ENCODE assay signal across 30 cellular contexts in the genomic region with DNA sequence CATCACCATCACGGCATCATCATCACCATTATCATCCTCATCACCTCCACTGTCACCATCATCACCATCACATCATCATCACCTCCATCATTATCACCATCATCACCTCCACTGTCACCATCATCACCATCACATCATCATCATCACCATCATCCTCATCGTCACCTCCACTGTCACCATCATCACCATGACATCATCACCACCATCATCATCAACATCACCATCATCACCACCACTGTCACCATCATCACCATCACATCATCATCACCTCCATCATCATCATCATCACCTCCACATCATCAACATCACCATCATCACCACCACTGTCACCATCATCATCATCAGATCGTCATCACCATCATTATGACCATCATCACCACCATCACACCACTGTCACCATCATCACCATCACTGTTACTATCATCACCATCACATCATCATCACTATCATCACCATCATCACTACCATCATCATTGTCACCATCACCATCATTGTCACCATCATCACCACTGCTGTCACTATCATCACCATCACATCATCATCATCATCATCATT. TPM values are rescaled to one million over a fixed set of nuclear protein-coding genes. Genes with fewer than 3 reads are reported as not detected.
DNase-seq lines count a peak whose midpoint lies in the region; ATAC-seq, FAIRE-seq and TF ChIP-seq lines count a peak whose summit lies in the region.
"Had no signal": no experiment of that assay in that cellular context is flagged by ENCODE, and none has a peak within 500 bp of the region (broad histone marks: within the 10 kb centered on the region; RNA-seq: fewer than 3 reads in every experiment).

No MANE protein-coding gene starts in this region.

- H3K36me3 ChIP-seq in right atrium auricular region, result no peaks in the 10 kb centered on the region
- no peaks in the 10 kb centered on the region for H3K36me3 ChIP-seq in tibial nerve
- H3K36me3 ChIP-seq: HAP-1, MG63 had no signal

- ATAC-seq in left cardiac atrium (no peak), GM21576 (IDR thresholded peaks at IDR 0.05; ENCODE audit: unreplicated experiment) (no peak)
- ATAC-seq: PC-3, SK-N-SH treated with all-trans-retinoic acid at 6 μM for 48 hours had no signal

- no peak for TF ChIP-seq EP300 in tibial nerve (IDR thresholded peaks at IDR 0.05)

- peaks cover 0 to 37% of the 10 kb centered on the region in 2 donors for H3K9me3 ChIP-seq in right atrium auricular region
- H3K9me3 ChIP-seq in tibial nerve, result peaks cover 0 to 38% (median 2%) of the 10 kb centered on the region in 4 donors

- WGBS in tibial nerve, 2 donors, result 90% methylated on average over 3 of the region's 3 CpGs

- H3K4me1 ChIP-seq in right atrium auricular region (peaks cover 0 to 11% of the 10 kb centered on the region in 2 donors), tibial nerve (peaks cover 0 to 5% (median 0%) of the 10 kb centered on the region in 4 donors)
- H3K4me1 ChIP-seq: HAP-1 had no signal

- H3K4me3 ChIP-seq in right atrium auricular region (no peak overlapping the region), tibial nerve (no peak overlapping the region)
- H3K4me3 ChIP-seq: GM23248, HAP-1, MG63 had no signal

- intact Hi-C loops in left cardiac atrium (cut with DNase I), result no loop called here

- no peak overlapping the region for H3K27ac ChIP-seq in right atrium auricular region
- no peak overlapping the region for H3K27ac ChIP-seq in tibial nerve
- H3K27ac ChIP-seq: 22Rv1, C4-2B, GM23248 had no signal

- H3K27me3 ChIP-seq in right atrium auricular region, result no peaks in the 10 kb centered on the region
- H3K27me3 ChIP-seq in tibial nerve, result no peaks in the 10 kb centered on the region
- H3K27me3 ChIP-seq: MG63 had no signal

- TF ChIP-seq CTCF in right atrium auricular region (IDR thresholded peaks at IDR 0.05), result no peak
- no peak for TF ChIP-seq CTCF in tibial nerve (IDR thresholded peaks at IDR 0.05)

- TF ChIP-seq POLR2A in tibial nerve (IDR thresholded peaks at IDR 0.05), result no peak

- POLR2A ChIA-PET in HEK293T (lab: Yijun Ruan, JAX), result no interaction called here

- DNase-seq in right atrium auricular region (ENCODE audit: low spot score) (peak; percentile 4), left cardiac atrium (no peak), HEK293T (ENCODE audit: extremely low spot score) (no peak), ecto neural progenitor cell (ENCODE audit: low spot score) (peak; percentile 20), urothelium cell line (ENCODE audit: low spot score) (no peak), tibial nerve (ENCODE audit: low spot score in 2 of 2) (no peak), NCI-H2107 treated with DMSO at 0.1 percent for 48 hours (lab: John Stamatoyannopoulos, UW; ENCODE audit: unreplicated experiment) (no peak)
- DNase-seq: CD8-positive, alpha-beta memory T cell; DMS 273 treated with DMSO at 0.1 percent for 48 hours; DMS79; EL; GDM1; GM23248; KG1; MG63; NCI-H1105 treated with DMSO at 0.1 percent for 48 hours; NCI-H146; NCI-H1930; NCI-H2107; NCI-H446; NCI-H524 treated with DMSO at 0.1 percent for 48 hours; NCI-H82; NK-92 treated with Interleukin-12 subunit alpha and Interleukin-12 subunit beta, amount 100 ng/mL, for 24 hours; PC-3 had no signal

- FAIRE-seq in urothelium cell line (lab: Jason Lieb, UNC), result peak; percentile 100

- CTCF ChIA-PET in HEK293T (lab: Yijun Ruan, JAX), result no interaction called here

TF ChIP-seq in HEK293T, 16 proteins besides CTCF, POLR2A, EP300 and RAD21:
- TF ChIP-seq FOXA1 (IDR thresholded peaks at IDR 0.05), result no peak
- no peak for TF ChIP-seq L3MBTL2 (conservative IDR thresholded peaks at IDR 0.05)
- no peak for TF ChIP-seq ELF4 (IDR thresholded peaks at IDR 0.05)
- peak; percentile 11; the same call in 1 of the 2 replicates for TF ChIP-seq TARDBP (IDR thresholded peaks at IDR 0.05)
- no peak for TF ChIP-seq BHLHE40 (IDR thresholded peaks at IDR 0.05; ENCODE audit: borderline replicate concordance)

RNA-seq across cellular contexts. Expression of a gene that starts 32.8 kb away (rescaled TPM):
- total RNA-seq in right atrium auricular region, result 1 to 10 TPM; 2.1 to 7.2 TPM
- 1 to 10 TPM; 6.0 to 9.5 TPM for total RNA-seq in left cardiac atrium
- 100 to 1,000 TPM in 1 of 4 donors, 10 to 100 TPM in 3; 18.8 to 140 (median 34.9) TPM for total RNA-seq in tibial nerve
- total RNA-seq: GM23248, HT-29, PC-3 had no signal

Comparison
In these comparisons a context has a peak if more than half of its experiments do, and no peak if none do; other contexts are left out.
1. DNase-seq: peak in right atrium auricular region (single experiment) and ecto neural progenitor cell (single experiment); none in left cardiac atrium (single experiment), HEK293T (single experiment), urothelium cell line (single experiment), tibial nerve (0 of 2) and NCI-H2107 treated with DMSO at 0.1 percent for 48 hours (single experiment).